In the genomic region with DNA sequence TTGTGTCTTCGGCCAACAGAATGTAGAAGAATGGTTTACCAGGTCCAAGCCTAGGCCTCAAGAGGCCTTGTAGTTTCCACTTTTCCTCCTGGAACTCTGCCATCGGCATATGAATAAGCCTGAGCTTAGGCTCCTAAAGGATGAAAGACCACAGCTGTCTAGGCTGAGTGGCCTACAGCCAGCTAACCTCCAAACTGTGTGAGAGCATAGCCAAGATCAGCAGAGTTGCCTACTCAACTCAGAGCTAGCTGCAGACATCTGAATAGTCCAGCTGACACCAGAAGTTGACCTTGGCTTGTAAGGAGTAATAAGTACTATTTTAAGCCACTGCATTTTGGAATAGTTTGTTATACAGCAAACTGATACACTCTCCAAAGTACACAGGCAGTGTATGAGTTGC, we compare ENCODE assay signal across 13 cellular contexts. TPM values are rescaled to one million over a fixed set of nuclear protein-coding genes. Genes with fewer than 3 reads are reported as not detected.
A peak's percentile ranks its signal among the peaks of the same experiment; 100 is the strongest.
DNase-seq lines count a peak whose midpoint lies in the region; ATAC-seq and TF ChIP-seq lines count a peak whose summit lies in the region.
"Had no signal": no experiment of that assay in that cellular context is flagged by ENCODE, and none has a peak within 500 bp of the region (broad histone marks: within the 10 kb centered on the region; RNA-seq: fewer than 3 reads in every experiment).

No MANE protein-coding gene starts in this region.

- no peaks in the 10 kb centered on the region for H3K27me3 ChIP-seq in hepatocyte

- no peaks in the 10 kb centered on the region for H4K20me1 ChIP-seq in hepatocyte (ENCODE audit: insufficient read depth, poor library complexity, severe bottlenecking)

- no peak for TF ChIP-seq CTCF in hepatocyte (IDR thresholded peaks at IDR 0.05; ENCODE audit: poor library complexity)

- peaks cover 9% of the 10 kb centered on the region for H3K79me2 ChIP-seq in hepatocyte

- no peaks in the 10 kb centered on the region for H3K9me3 ChIP-seq in hepatocyte (ENCODE audit: low read depth)

- no peak overlapping the region for H3K4me2 ChIP-seq in hepatocyte

- DNase-seq in NCI-H2029 (lab: John Stamatoyannopoulos, UW) (peak; percentile 9), NCI-H2029 treated with DMSO at 0.1 percent for 48 hours (lab: John Stamatoyannopoulos, UW) (no peak), brain pericyte (ENCODE audit: low read depth, low spot score) (peak; percentile 61), hepatocyte (ENCODE audit: low spot score) (peak; percentile 32), substantia nigra (lab: John Stamatoyannopoulos, UW) (no peak), NCI-H226 (no peak), NCI-H345 treated with DMSO at 0.1 percent for 48 hours (lab: John Stamatoyannopoulos, UW; ENCODE audit: unreplicated experiment) (no peak)
- DNase-seq in stimulated activated naive CD8-positive, alpha-beta T cell treated with anti-CD3 and anti-CD28 coated beads, Interleukin-15, Interleukin-2, amounts not matched to agents 100 U/mL and 50 U/mL, for 24 hours, result no peak
- DNase-seq: activated CD4-positive, alpha-beta T cell treated with anti-CD3 and anti-CD28 coated beads, Interleukin-2, amount 50 U/mL, for 48 hours; naive thymus-derived CD4-positive, alpha-beta T cell; NCI-H2081; stimulated activated CD4-positive, alpha-beta T cell treated with anti-CD3 and anti-CD28 coated beads, Interleukin-2, amount 100 ng/mL, for 24 hours had no signal

- no peaks in the 10 kb centered on the region for H3K9me2 ChIP-seq in hepatocyte (replicated peaks; ENCODE audit: insufficient read depth)

- no peak overlapping the region for H3K4me3 ChIP-seq in hepatocyte

- 83% methylated on average over 2 of the region's 2 CpGs for WGBS in hepatocyte (ENCODE audit: low lambda C conversion rate, missing lambda C conversion rate)

- no peaks in the 10 kb centered on the region for H3K36me3 ChIP-seq in hepatocyte (replicated peaks; ENCODE audit: insufficient read depth, low read depth)

- H3K27ac ChIP-seq in hepatocyte (no peak overlapping the region), substantia nigra (ENCODE audit: low read depth, low read length, poor library complexity, severe bottlenecking) (peak overlapping the region; percentile 31)
- H3K27ac ChIP-seq: 22Rv1 had no signal

- no peak for ATAC-seq in stimulated activated naive CD8-positive, alpha-beta T cell treated with anti-CD3 and anti-CD28 coated beads, Interleukin-15, Interleukin-2, amounts not matched to agents 100 U/mL and 50 U/mL, for 24 hours
- ATAC-seq: naive thymus-derived CD4-positive, alpha-beta T cell had no signal

- peaks cover 8% of the 10 kb centered on the region for H3K4me1 ChIP-seq in hepatocyte (ENCODE audit: insufficient read depth)

- no peak overlapping the region for H2AFZ ChIP-seq in hepatocyte

RNA-seq across cellular contexts. Expression of gene SMIM29, which starts 52.6 kb away (rescaled TPM):
- 9.2 and 11.4 TPM in 2 replicates for total RNA-seq in hepatocyte
- 27.6 and 33.8 TPM in 2 replicates for polyA plus RNA-seq in hepatocyte

Comparison
In these comparisons a context has a peak if more than half of its experiments do, and no peak if none do; other contexts are left out.
1. DNase-seq: peak in NCI-H2029 (single experiment), brain pericyte (single experiment) and hepatocyte (single experiment); none in NCI-H2029 treated with DMSO at 0.1 percent for 48 hours (single experiment), substantia nigra (0 of 49), stimulated activated naive CD8-positive, alpha-beta T cell treated with anti-CD3 and anti-CD28 coated beads, Interleukin-15, Interleukin-2, amounts not matched to agents 100 U/mL and 50 U/mL, for 24 hours (single experiment), NCI-H226 (single experiment) and NCI-H345 treated with DMSO at 0.1 percent for 48 hours (single experiment).